Comparison of ENCODE assay signal across 15 cellular contexts in the genomic region with DNA sequence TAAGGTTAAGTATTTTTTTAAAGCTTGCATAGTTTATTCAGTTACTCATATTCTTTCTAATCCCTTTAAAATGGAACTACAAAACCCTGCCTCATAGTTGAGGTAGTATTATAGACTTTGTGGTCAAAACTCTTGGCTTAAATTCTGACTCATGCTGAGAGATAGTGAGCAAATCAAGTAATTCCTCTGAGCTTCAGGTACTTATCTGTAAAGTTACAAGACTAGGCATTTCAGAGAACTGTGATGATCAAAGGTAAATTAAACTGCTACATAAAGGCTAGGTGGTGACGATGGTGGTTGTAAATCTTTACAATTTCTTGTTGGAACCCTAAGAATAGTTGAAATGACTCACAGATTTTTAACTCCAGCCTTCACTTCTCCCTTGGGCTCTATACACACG. TPM values are rescaled to one million over a fixed set of nuclear protein-coding genes. Genes with fewer than 3 reads are reported as not detected.
DNase-seq lines count a peak whose midpoint lies in the region; ATAC-seq and TF ChIP-seq lines count a peak whose summit lies in the region.
"Had no signal": no experiment of that assay in that cellular context is flagged by ENCODE, and none has a peak within 500 bp of the region (broad histone marks: within the 10 kb centered on the region; RNA-seq: fewer than 3 reads in every experiment).

No MANE protein-coding gene starts in this region.

- peaks cover 24% of the 10 kb centered on the region for H3K4me1 ChIP-seq in RWPE2 (ENCODE audit: insufficient read depth, poor library complexity, severe bottlenecking)
- peaks cover 0 to 13% (median 6%) of the 10 kb centered on the region in 4 donors for H3K4me1 ChIP-seq in Peyer's patch
- H3K4me1 ChIP-seq: uterus had no signal

- TF ChIP-seq CTCF in RWPE2 (IDR thresholded peaks at IDR 0.05; ENCODE audit: poor library complexity, severe bottlenecking) (no peak), fibroblast of pulmonary artery (IDR thresholded peaks at IDR 0.05; ENCODE audit: low read length, missing control alignments) (no peak), Peyer's patch (IDR thresholded peaks at IDR 0.05) (no peak)

- no peak overlapping the region for H3K4me3 ChIP-seq in RWPE2 (ENCODE audit: severe bottlenecking)
- H3K4me3 ChIP-seq in fibroblast of pulmonary artery (replicated peaks; ENCODE audit: low read depth, low read length): no peak overlapping the region
- H3K4me3 ChIP-seq in Peyer's patch: no peak overlapping the region
- H3K4me3 ChIP-seq: cardiac muscle cell, SK-N-MC, uterus had no signal

- H3K9me3 ChIP-seq in RWPE2 (ENCODE audit: severe bottlenecking): no peaks in the 10 kb centered on the region
- H3K9me3 ChIP-seq in Peyer's patch: no peaks in the 10 kb centered on the region
- H3K9me3 ChIP-seq: uterus had no signal

- peak overlapping the region; percentile 95 for H3K27ac ChIP-seq in RWPE2 (ENCODE audit: poor library complexity, severe bottlenecking)
- H3K27ac ChIP-seq in Peyer's patch: no peak overlapping the region
- no peak overlapping the region for H3K27ac ChIP-seq in substantia nigra (ENCODE audit: low read depth, low read length, poor library complexity, severe bottlenecking)
- H3K27ac ChIP-seq: cardiac muscle cell, SK-N-MC, uterus had no signal

- H3K27me3 ChIP-seq in RWPE2 (ENCODE audit: insufficient read depth, poor library complexity, severe bottlenecking) (no peaks in the 10 kb centered on the region), Peyer's patch (no peaks in the 10 kb centered on the region)
- H3K27me3 ChIP-seq: cardiac muscle cell, uterus had no signal

- H3K36me3 ChIP-seq in RWPE2 (ENCODE audit: low read depth) (no peaks in the 10 kb centered on the region), Peyer's patch (no peaks in the 10 kb centered on the region)
- H3K36me3 ChIP-seq: cardiac muscle cell, uterus had no signal

- no peak for TF ChIP-seq POLR2A in Peyer's patch (IDR thresholded peaks at IDR 0.05)

- peak; percentile 64 for ATAC-seq in RWPE2 (ENCODE audit: low read depth)
- ATAC-seq in GM18909 (IDR thresholded peaks at IDR 0.05; ENCODE audit: poor library complexity, unreplicated experiment): no peak
- ATAC-seq in GM21619 (IDR thresholded peaks at IDR 0.05; ENCODE audit: unreplicated experiment): no peak
- ATAC-seq: left ventricle myocardium superior had no signal

- DNase-seq in A172 (ENCODE audit: low spot score): peak; percentile 93
- peak; percentile 44 for DNase-seq in GM03348 (ENCODE audit: low spot score)
- no peak for DNase-seq in RWPE2 (ENCODE audit: low spot score)
- DNase-seq in fibroblast of pulmonary artery (ENCODE audit: low read depth): peak; percentile 23
- no peak for DNase-seq in Peyer's patch
- DNase-seq in substantia nigra (lab: John Stamatoyannopoulos, UW): no peak
- DNase-seq: activated CD4-positive, alpha-beta T cell treated with anti-CD3 and anti-CD28 coated beads, Interleukin-2, amount 50 U/mL, for 4 hours; left ventricle myocardium superior; NCI-H2227 treated with DMSO at 0.1 percent for 48 hours; uterus had no signal

RNA-seq across cellular contexts. Expression of gene CLOCK, which starts 3.2 kb away (rescaled TPM):
- total RNA-seq in A172 (2014; rRNA removed; shearing (Covaris generic)): 33.8 and 35.1 TPM in 2 replicates
- 10 to 100 TPM; 23.0 to 32.1 (median 27.8) TPM for total RNA-seq in Peyer's patch

RNA-seq across cellular contexts. Expression of gene PDCL2, which starts 42.2 kb away (rescaled TPM):
- 2.9 TPM in 1 of 2 replicates, not detected in the other for total RNA-seq in A172 (2014; rRNA removed; shearing (Covaris generic))
- not detected for total RNA-seq in Peyer's patch
- total RNA-seq: cardiac muscle cell, left ventricle myocardium superior, progenitor cell of endocrine pancreas, uterus had no signal

Comparison
In these comparisons a context has a peak if more than half of its experiments do, and no peak if none do; other contexts are left out.
1. DNase-seq: peak in A172 (single experiment), GM03348 (single experiment) and fibroblast of pulmonary artery (single experiment); none in RWPE2 (single experiment), Peyer's patch (0 of 3) and substantia nigra (0 of 49).